14 cellular contexts compared by ENCODE assay signal in the genomic region with DNA sequence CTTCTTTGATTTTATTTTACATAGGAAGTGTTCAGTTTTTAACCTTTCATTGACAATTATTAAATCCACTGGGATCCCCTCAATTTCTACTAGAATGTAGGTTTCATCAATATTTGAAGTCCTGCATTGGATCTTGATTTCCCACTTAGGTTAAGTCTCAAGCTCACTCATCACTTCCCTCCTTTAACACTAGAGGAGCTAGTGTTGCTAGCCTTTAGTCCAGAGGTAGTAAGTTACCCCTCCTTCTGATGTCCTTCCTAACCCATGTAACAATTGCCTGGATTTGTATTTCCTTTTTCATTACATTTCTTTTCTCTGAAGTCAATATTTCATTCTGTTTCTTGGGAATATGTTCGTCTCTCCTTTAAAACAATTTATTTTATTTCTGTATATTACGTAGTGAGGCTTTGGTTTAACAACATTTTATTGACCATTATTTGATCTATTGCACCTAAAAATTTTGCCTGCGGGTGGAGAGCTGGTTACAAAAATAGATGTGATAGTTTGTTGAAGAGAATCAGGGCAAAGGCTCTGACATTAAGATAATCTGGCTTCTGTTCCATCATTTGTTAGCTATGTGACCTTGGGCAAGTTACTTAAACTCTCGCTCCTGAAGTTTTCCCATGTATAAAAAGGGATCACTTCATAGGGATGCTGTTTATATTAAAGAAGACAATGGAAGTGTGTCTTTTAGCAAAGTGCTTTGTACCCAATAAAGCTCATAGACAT.
DNase-seq lines count a peak whose midpoint lies in the region; ATAC-seq and TF ChIP-seq lines count a peak whose summit lies in the region.
"Had no signal": no experiment of that assay in that cellular context is flagged by ENCODE, and none has a peak within 500 bp of the region (broad histone marks: within the 10 kb centered on the region; RNA-seq: fewer than 3 reads in every experiment).

No MANE protein-coding gene starts in this region.

- TF ChIP-seq CTCF in glutamatergic neuron (IDR thresholded peaks at IDR 0.05; ENCODE audit: partially characterized antibody, unreplicated experiment) (peak; percentile 14), GM13977 (IDR thresholded peaks at IDR 0.05; ENCODE audit: extremely low read depth, insufficient read depth, missing control alignments) (no peak)

- CTCF ChIA-PET in activated CD8-positive, alpha-beta T cell treated with anti-CD3 and anti-CD28 coated beads, Interleukin-2, amount 10 ng/mL, durations not matched to agents 7 days and 5 days (lab: Charles Lee) = no interaction called here

- H3K27me3 ChIP-seq in H7 (ENCODE audit: control insufficient read depth, insufficient read depth, low read length) = no peaks in the 10 kb centered on the region
- H3K27me3 ChIP-seq: heart right ventricle, ovary, SJCRH30 had no signal

- H3K9me3 Mint-ChIP-seq in glutamatergic neuron (ENCODE audit: unreplicated experiment) = no peaks in the 10 kb centered on the region
- H3K9me3 Mint-ChIP-seq in activated CD8-positive, alpha-beta T cell treated with anti-CD3 and anti-CD28 coated beads, Interleukin-2, amount 10 ng/mL, durations not matched to agents 7 days and 5 days (ENCODE audit: insufficient read depth) = no peaks in the 10 kb centered on the region

- H3K36me3 ChIP-seq in H7 (replicated peaks; ENCODE audit: control insufficient read depth, insufficient read depth, low read length) = no peaks in the 10 kb centered on the region
- H3K36me3 ChIP-seq: heart right ventricle, ovary, SJCRH30 had no signal

- DNase-seq in ACHN = peak; percentile 21
- DNase-seq in H7 = peak; percentile 29
- peak; percentile 30 for DNase-seq in SK-MEL-5 (ENCODE audit: low read depth, low spot score)
- no peak for DNase-seq in glutamatergic neuron
- DNase-seq in NCI-H1048 (lab: John Stamatoyannopoulos, UW) = no peak
- DNase-seq in GM13977 (ENCODE audit: low spot score) = no peak
- DNase-seq in activated CD8-positive, alpha-beta T cell treated with anti-CD3 and anti-CD28 coated beads, Interleukin-2, amount 10 ng/mL, durations not matched to agents 7 days and 5 days = no peak
- no peak for DNase-seq in HCEC 1CT
- DNase-seq: amniotic stem cell, heart right ventricle, mammary epithelial cell, NCI-H510A, ovary had no signal

- POLR2A ChIA-PET in activated CD8-positive, alpha-beta T cell treated with anti-CD3 and anti-CD28 coated beads, Interleukin-2, amount 10 ng/mL, durations not matched to agents 7 days and 5 days (lab: Charles Lee) = no interaction called here

- no peak overlapping the region for H3K27ac Mint-ChIP-seq in glutamatergic neuron (ENCODE audit: unreplicated experiment)
- no peak overlapping the region for H3K27ac Mint-ChIP-seq in activated CD8-positive, alpha-beta T cell treated with anti-CD3 and anti-CD28 coated beads, Interleukin-2, amount 10 ng/mL, durations not matched to agents 7 days and 5 days

- H3K36me3 Mint-ChIP-seq in glutamatergic neuron (ENCODE audit: unreplicated experiment) = no peaks in the 10 kb centered on the region
- no peaks in the 10 kb centered on the region for H3K36me3 Mint-ChIP-seq in activated CD8-positive, alpha-beta T cell treated with anti-CD3 and anti-CD28 coated beads, Interleukin-2, amount 10 ng/mL, durations not matched to agents 7 days and 5 days (ENCODE audit: low read depth)

- in situ Hi-C loops in ACHN (cut with HindIII; ENCODE audit: low pct_ligation_motif_present, low pct_unique_long_range_greater_than_20kb, low sequenced_read_pairs) = no loop called here
- in situ Hi-C loops in SK-MEL-5 (cut with HindIII; ENCODE audit: low pct_unique_long_range_greater_than_20kb, low sequenced_read_pairs) = no loop called here
- in situ Hi-C loops in GM13977 (cut with MboI; ENCODE audit: low pct_unique_long_range_greater_than_20kb, low sequenced_read_pairs, unreplicated experiment) = no loop called here

- no peaks in the 10 kb centered on the region for H3K4me1 Mint-ChIP-seq in glutamatergic neuron (ENCODE audit: low read depth, unreplicated experiment)
- no peaks in the 10 kb centered on the region for H3K4me1 Mint-ChIP-seq in activated CD8-positive, alpha-beta T cell treated with anti-CD3 and anti-CD28 coated beads, Interleukin-2, amount 10 ng/mL, durations not matched to agents 7 days and 5 days (ENCODE audit: low read depth)

- H3K27me3 Mint-ChIP-seq in glutamatergic neuron (ENCODE audit: unreplicated experiment) = no peaks in the 10 kb centered on the region
- no peaks in the 10 kb centered on the region for H3K27me3 Mint-ChIP-seq in activated CD8-positive, alpha-beta T cell treated with anti-CD3 and anti-CD28 coated beads, Interleukin-2, amount 10 ng/mL, durations not matched to agents 7 days and 5 days (ENCODE audit: low read depth)

- H3K4me3 ChIP-seq in H7 (ENCODE audit: insufficient read depth, low read depth, low read length) = no peak overlapping the region
- H3K4me3 ChIP-seq: heart right ventricle, ovary, SJCRH30 had no signal

- no peak for ATAC-seq in activated CD8-positive, alpha-beta T cell treated with anti-CD3 and anti-CD28 coated beads, Interleukin-2, amount 10 ng/mL, durations not matched to agents 7 days and 5 days

- no peak overlapping the region for H3K4me3 Mint-ChIP-seq in glutamatergic neuron (ENCODE audit: unreplicated experiment)
- H3K4me3 Mint-ChIP-seq in activated CD8-positive, alpha-beta T cell treated with anti-CD3 and anti-CD28 coated beads, Interleukin-2, amount 10 ng/mL, durations not matched to agents 7 days and 5 days = no peak overlapping the region

Comparison
In these comparisons a context has a peak if more than half of its experiments do, and no peak if none do; other contexts are left out.
1. DNase-seq: peak in ACHN (single experiment), H7 (single experiment) and SK-MEL-5 (single experiment); none in glutamatergic neuron (single experiment), NCI-H1048 (single experiment), GM13977 (single experiment), activated CD8-positive, alpha-beta T cell treated with anti-CD3 and anti-CD28 coated beads, Interleukin-2, amount 10 ng/mL, durations not matched to agents 7 days and 5 days (single experiment) and HCEC 1CT (single experiment).